In genomic region chr3:143637133-143637532, GRCh38 we compare ENCODE assay signal across 14 cellular contexts.
DNase-seq lines count a peak whose midpoint lies in the region; FAIRE-seq and TF ChIP-seq lines count a peak whose summit lies in the region.
"Had no signal": no experiment of that assay in that cellular context is flagged by ENCODE, and none has a peak within 500 bp of the region (broad histone marks: within the 10 kb centered on the region; RNA-seq: fewer than 3 reads in every experiment).

No MANE protein-coding gene starts in this region.

- no peak for TF ChIP-seq CTCF in HEK293 (tag by site-specific recombination; IDR thresholded peaks at IDR 0.05)

- H3K4me1 ChIP-seq in HEK293 (ENCODE audit: control insufficient read depth, insufficient read depth, low read length) (no peaks in the 10 kb centered on the region), adipocyte (ENCODE audit: control insufficient read depth, insufficient read depth, low read length) (peaks cover 10% of the 10 kb centered on the region), small intestine (ENCODE audit: control insufficient read depth in 2 of 2, insufficient read depth in 1 of 2, low read depth in 1 of 2, low read length in 1 of 2) (no peaks in the 10 kb centered on the region)
- H3K4me1 ChIP-seq: BLaER1 had no signal

- peak; percentile 10 for FAIRE-seq in small intestine (lab: Jason Lieb, UNC)
- FAIRE-seq: G401.6, H1 had no signal

- WGBS in small intestine, 3 donors, result 92 to 95% (median 94%) methylated on average over 1 of the region's 1 CpG

- H3K36me3 ChIP-seq in HEK293 (ENCODE audit: control insufficient read depth in 2 of 2, insufficient read depth in 1 of 2, low read length in 2 of 2) (no peaks in the 10 kb centered on the region), adipocyte (ENCODE audit: control insufficient read depth, insufficient read depth, low read length, severe bottlenecking) (no peaks in the 10 kb centered on the region), small intestine (ENCODE audit: control insufficient read depth in 2 of 2, insufficient read depth in 2 of 2, low read length in 2 of 2) (no peaks in the 10 kb centered on the region)
- H3K36me3 ChIP-seq: BLaER1 had no signal

- POLR2A ChIA-PET in HEK293 (lab: Yijun Ruan, JAX), result no interaction called here

- DNase-seq in DMS 273 (lab: John Stamatoyannopoulos, UW; ENCODE audit: unreplicated experiment), result peak; percentile 37
- DNase-seq in DMS 273 treated with DMSO at 0.1 percent for 48 hours (lab: John Stamatoyannopoulos, UW), result no peak
- no peak for DNase-seq in adipocyte (ENCODE audit: low read depth)
- DNase-seq in small intestine, result no peak
- no peak for DNase-seq in GDM1 (lab: John Stamatoyannopoulos, UW)
- DNase-seq in T-helper 2 cell, result no peak
- DNase-seq: Calu3; CD4-positive, alpha-beta memory T cell; H9 had no signal

- H3K4me3 ChIP-seq in HEK293 (ENCODE audit: low read depth, low read length), result no peak overlapping the region
- peak overlapping the region; percentile 36 for H3K4me3 ChIP-seq in adipocyte (ENCODE audit: low read length)
- H3K4me3 ChIP-seq in small intestine (ENCODE audit: low read depth in 1 of 2, low read length in 2 of 2), result no peak overlapping the region
- H3K4me3 ChIP-seq: BLaER1 had no signal

- no peak overlapping the region for H3K9ac ChIP-seq in adipocyte (ENCODE audit: low read length)
- H3K9ac ChIP-seq: BLaER1 had no signal

- H3K27me3 ChIP-seq in adipocyte (replicated peaks; ENCODE audit: control insufficient read depth, insufficient read depth, low read length) (no peaks in the 10 kb centered on the region), small intestine (ENCODE audit: control insufficient read depth in 2 of 2, insufficient read depth in 2 of 2, low read length in 2 of 2) (no peaks in the 10 kb centered on the region)
- H3K27me3 ChIP-seq: BLaER1 had no signal

- CTCF ChIA-PET in HEK293 (lab: Yijun Ruan, JAX), result interaction anchor here (1.6 kb wide), 1 partner anchor 18 kb away, joined by 4 read pairs; no protein-coding TSS in a partner anchor

- no peaks in the 10 kb centered on the region for H3K9me3 ChIP-seq in HEK293 (ENCODE audit: control insufficient read depth, insufficient read depth, low read depth, low read length)
- peaks cover 29% of the 10 kb centered on the region for H3K9me3 ChIP-seq in adipocyte (ENCODE audit: control insufficient read depth, low read length)
- no peaks in the 10 kb centered on the region for H3K9me3 ChIP-seq in small intestine (ENCODE audit: control insufficient read depth, low read depth)

- H3K27ac ChIP-seq in HEK293 (ENCODE audit: extremely low read depth, low read depth, low read length), result no peak overlapping the region
- H3K27ac ChIP-seq in small intestine (ENCODE audit: low read depth in 1 of 2, low read length in 1 of 2), result no peak overlapping the region
- H3K27ac ChIP-seq: 22Rv1, BLaER1 had no signal

TF ChIP-seq in HEK293, 187 proteins besides CTCF, POLR2A, EP300 and RAD21:
- TF ChIP-seq SETDB1 (IDR thresholded peaks at IDR 0.05; ENCODE audit: insufficient read length, low read length) (peak; percentile 77), ZNF140 (tag by site-specific recombination; IDR thresholded peaks at IDR 0.05) (no peak)
